Comparison of ENCODE assay signal across 12 cellular contexts in the genomic region with DNA sequence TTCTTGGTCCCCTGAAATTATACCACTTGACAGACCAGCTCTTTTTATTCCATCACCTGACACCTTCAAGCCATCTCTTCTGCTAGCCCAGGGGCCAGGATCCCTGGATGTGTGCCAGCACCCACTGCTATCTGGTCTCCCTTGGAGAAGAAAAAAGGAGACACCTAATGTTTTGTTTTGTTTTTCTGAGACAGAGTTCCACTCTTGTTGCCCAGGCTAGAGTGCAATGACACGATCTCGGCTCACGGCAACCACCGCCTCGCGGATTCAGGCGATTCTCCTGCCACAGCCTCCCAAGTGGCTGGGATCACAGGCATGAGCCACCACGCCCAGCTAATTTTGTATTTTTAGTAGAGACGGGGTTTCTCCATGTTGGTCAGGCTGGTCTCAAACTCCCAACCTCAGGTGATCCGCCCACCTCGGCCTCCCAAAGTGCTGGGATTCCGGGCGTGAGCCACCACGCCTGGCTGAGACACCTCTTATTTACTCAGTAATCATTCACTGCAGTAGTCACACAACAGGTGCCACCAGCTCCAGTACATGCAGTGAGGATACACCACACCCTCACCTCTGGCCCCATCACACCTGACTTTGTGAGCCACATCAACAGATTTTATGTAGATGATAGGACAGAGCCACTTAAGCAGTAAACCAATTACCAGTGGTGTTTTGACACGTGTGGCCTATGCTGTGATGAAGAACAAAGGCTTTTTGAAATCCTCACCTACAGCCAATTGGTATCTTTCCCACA. TPM values are rescaled to one million over a fixed set of nuclear protein-coding genes. Genes with fewer than 3 reads are reported as not detected.
DNase-seq lines count a peak whose midpoint lies in the region; ATAC-seq, FAIRE-seq and TF ChIP-seq lines count a peak whose summit lies in the region.
"Had no signal": no experiment of that assay in that cellular context is flagged by ENCODE, and none has a peak within 500 bp of the region (broad histone marks: within the 10 kb centered on the region; RNA-seq: fewer than 3 reads in every experiment).

No MANE protein-coding gene starts in this region.

- no peak overlapping the region for H2AFZ ChIP-seq in GM12878 (ENCODE audit: control insufficient read depth, low read depth, low read length)
- H2AFZ ChIP-seq in trophoblast cell (ENCODE audit: insufficient read depth, low read length, poor library complexity): no peak overlapping the region

- H4K12ac ChIP-seq in trophoblast cell (ENCODE audit: low read depth, low read length): no peak overlapping the region

- no peak overlapping the region for H4K8ac ChIP-seq in trophoblast cell (ENCODE audit: low read depth, low read length)

- no peaks in the 10 kb centered on the region for H3K27me3 Mint-ChIP-seq in CD8-positive, alpha-beta memory T cell
- H3K27me3 Mint-ChIP-seq in naive thymus-derived CD8-positive, alpha-beta T cell: no peaks in the 10 kb centered on the region

- peaks cover 3 to 41% (median 8%) of the 10 kb centered on the region in 3 donors for H3K36me3 Mint-ChIP-seq in CD8-positive, alpha-beta memory T cell
- peaks cover 4 to 39% (median 8%) of the 10 kb centered on the region in 3 donors for H3K36me3 Mint-ChIP-seq in naive thymus-derived CD8-positive, alpha-beta T cell

- H3K14ac ChIP-seq in trophoblast cell (ENCODE audit: low read length): no peak overlapping the region

- H3K9ac ChIP-seq in GM12878 (ENCODE audit: control insufficient read depth, insufficient read depth, low read length): no peak overlapping the region
- no peak overlapping the region for H3K9ac ChIP-seq in trophoblast cell (ENCODE audit: low read length)

- no peak for TF ChIP-seq RAD21 in GM12878 (IDR thresholded peaks at IDR 0.05; ENCODE audit: insufficient read depth, low read depth, low read length)

- no peak overlapping the region for H2BK5ac ChIP-seq in trophoblast cell (ENCODE audit: low read depth, low read length, poor library complexity)

- DNase-seq in CD8-positive, alpha-beta memory T cell: no peak
- peak; percentile 56 for DNase-seq in NCI-H146 (lab: John Stamatoyannopoulos, UW)
- no peak for DNase-seq in GM12878 (ENCODE audit: low read depth, low spot score)
- DNase-seq in naive thymus-derived CD8-positive, alpha-beta T cell: no peak
- DNase-seq in activated effector memory CD4-positive, alpha-beta T cell treated with Interleukin-2 at 50 U/mL for 16 hours: no peak
- DNase-seq in uterus: no peak
- DNase-seq in NCI-H128 (lab: John Stamatoyannopoulos, UW; ENCODE audit: unreplicated experiment): no peak
- no peak for DNase-seq in trophoblast cell
- DNase-seq: NCI-H2029 treated with DMSO at 0.1 percent for 48 hours had no signal

- H3K27ac ChIP-seq in CD8-positive, alpha-beta memory T cell (ENCODE audit: low read depth, low read length): no peak overlapping the region
- H3K27ac ChIP-seq in GM12878 (ENCODE audit: control insufficient read depth, insufficient read depth): no peak overlapping the region
- H3K27ac ChIP-seq in uterus: no peak overlapping the region
- H3K27ac ChIP-seq in trophoblast cell (ENCODE audit: low read depth, low read length): no peak overlapping the region
- H3K27ac ChIP-seq: SJSA1 had no signal

- no peak overlapping the region for H3K23ac ChIP-seq in trophoblast cell (ENCODE audit: low read length)

- TF ChIP-seq EP300 in GM12878 (IDR thresholded peaks at IDR 0.05; ENCODE audit: borderline replicate concordance in 1 of 2, control insufficient read depth in 1 of 2, low read depth in 2 of 2, low read length in 2 of 2): no peak

- TF ChIP-seq CTCF in GM12878 (IDR thresholded peaks at IDR 0.05 in 2 of 3, conservative IDR thresholded peaks at IDR 0.05 in 1 of 3; ENCODE audit: control insufficient read depth in 2 of 3, extremely low read depth in 1 of 3, insufficient read depth in 1 of 3, low read depth in 3 of 3, low read length in 3 of 3) (no peak), uterus (IDR thresholded peaks at IDR 0.05) (no peak)

- no peaks in the 10 kb centered on the region for H3K27me3 ChIP-seq in CD8-positive, alpha-beta memory T cell (ENCODE audit: insufficient read depth, low read length, poor library complexity, severe bottlenecking)
- H3K27me3 ChIP-seq in GM12878 (replicated peaks in 1 of 2; ENCODE audit: control insufficient read depth in 2 of 2, insufficient read depth in 2 of 2, low read length in 1 of 2) (no peaks in the 10 kb centered on the region), uterus (no peaks in the 10 kb centered on the region), trophoblast cell (ENCODE audit: insufficient read depth, low read length) (no peaks in the 10 kb centered on the region)
- H3K27me3 ChIP-seq: body of pancreas, SJSA1 had no signal

- CTCF ChIA-PET in CD8-positive, alpha-beta memory T cell (lab: Charles Lee): interaction anchor here (1.0 to 1.7 kb wide), 3 partner anchors 26 to 132 kb away, joined by 3 to 5 read pairs (median 4); no protein-coding TSS in a partner anchor
- CTCF ChIA-PET in GM12878 (lab: Yijun Ruan, JAX): interaction anchor here (1.7 kb wide), 1 partner anchor 131 kb away, joined by 7 read pairs; a partner anchor contains a TSS

- no peak overlapping the region for H3K4ac ChIP-seq in trophoblast cell (ENCODE audit: low read depth, low read length)

- H3K9me3 ChIP-seq in CD8-positive, alpha-beta memory T cell (ENCODE audit: low read length): no peaks in the 10 kb centered on the region
- H3K9me3 ChIP-seq in GM12878 (replicated peaks; ENCODE audit: control insufficient read depth, insufficient read depth, low read length): no peaks in the 10 kb centered on the region
- H3K9me3 ChIP-seq in uterus: no peaks in the 10 kb centered on the region
- H3K9me3 ChIP-seq in trophoblast cell (ENCODE audit: insufficient read depth, low read depth, low read length): no peaks in the 10 kb centered on the region
- H3K9me3 ChIP-seq: body of pancreas, SJSA1 had no signal

- intact Hi-C loops in GM12878 (cut with micrococcal nuclease; ENCODE audit: unreplicated experiment): no loop called here
- intact Hi-C loops in uterus (cut with DNase I; ENCODE audit: low total_unique reads): no loop called here

- no peaks in the 10 kb centered on the region for H4K20me1 ChIP-seq in GM12878 (ENCODE audit: control insufficient read depth, insufficient read depth)

- H3K27ac Mint-ChIP-seq in CD8-positive, alpha-beta memory T cell: peak overlapping the region; percentile 55 to 94 (median 87)
- peak overlapping the region in 8 of 10 donors; percentile 7 to 94 (median 80) for H3K27ac Mint-ChIP-seq in naive thymus-derived CD8-positive, alpha-beta T cell

- RAD21 ChIA-PET in GM12878 (lab: Charles Lee; ENCODE audit: unreplicated experiment): interaction anchor here (1.0 kb wide), 1 partner anchor 320 kb away, joined by 3 read pairs; no protein-coding TSS in a partner anchor

- H3K4me3 Mint-ChIP-seq in CD8-positive, alpha-beta memory T cell: peak overlapping the region in 2 of 7 donors; percentile 44 to 62
- peak overlapping the region in 2 of 10 donors; percentile 22 to 42 for H3K4me3 Mint-ChIP-seq in naive thymus-derived CD8-positive, alpha-beta T cell

- POLR2A ChIA-PET in CD8-positive, alpha-beta memory T cell (lab: Charles Lee): interaction anchor here (1.0 kb wide), 1 partner anchor 32 kb away, joined by 4 read pairs; no protein-coding TSS in a partner anchor
- POLR2A ChIA-PET in GM12878 (lab: Charles Lee): interaction anchor here (1.1 kb wide), 1 partner anchor 15 kb away, joined by 3 read pairs; no protein-coding TSS in a partner anchor
- POLR2A ChIA-PET in naive thymus-derived CD8-positive, alpha-beta T cell (lab: Charles Lee): interaction anchor here (1.1 to 1.6 kb wide), 2 partner anchors 18 to 41 kb away, joined by 3 to 5 read pairs; no protein-coding TSS in a partner anchor

- TF ChIP-seq POLR2A in GM12878 (IDR thresholded peaks at IDR 0.05; ENCODE audit: low read depth, low read length) (no peak), uterus (IDR thresholded peaks at IDR 0.05) (no peak)

- H3K79me2 ChIP-seq in GM12878 (ENCODE audit: control insufficient read depth, insufficient read depth, low read length) (no peaks in the 10 kb centered on the region), trophoblast cell (ENCODE audit: control insufficient read depth, insufficient read depth, low read length, poor library complexity) (no peaks in the 10 kb centered on the region)

- no peak overlapping the region for H3K4me2 ChIP-seq in GM12878 (ENCODE audit: control insufficient read depth, insufficient read depth)
- no peak overlapping the region for H3K4me2 ChIP-seq in trophoblast cell (ENCODE audit: low read length)

- H2BK120ac ChIP-seq in trophoblast cell (ENCODE audit: insufficient read depth, low read length, poor library complexity): no peak overlapping the region

- no peak for ATAC-seq in GM12878
- no peak for ATAC-seq in naive thymus-derived CD8-positive, alpha-beta T cell
- ATAC-seq: body of pancreas had no signal

- 96% methylated on average over 15 of the region's 15 CpGs for WGBS in GM12878 (ENCODE audit: insufficient coverage, insufficient replicate concordance, low lambda C conversion rate, missing lambda C conversion rate)
- no CpG with 5 or more reads among the region's 15 CpGs for WGBS in trophoblast cell (ENCODE audit: extremely low coverage, insufficient coverage, insufficient read length)

- no peaks in the 10 kb centered on the region for H3K9me3 Mint-ChIP-seq in CD8-positive, alpha-beta memory T cell
- H3K9me3 Mint-ChIP-seq in naive thymus-derived CD8-positive, alpha-beta T cell: no peaks in the 10 kb centered on the region

- in situ Hi-C loops in GM12878 (cut with MboI): no loop called here

- H3K79me1 ChIP-seq in trophoblast cell (ENCODE audit: low read length): peaks cover 1% of the 10 kb centered on the region

- H3K18ac ChIP-seq in trophoblast cell (ENCODE audit: low read length): no peak overlapping the region

- no TSS peak for BruUV-seq in GM12878 (replicated peaks; lab: Mats Ljungman, UMichigan)

- H3K4me1 Mint-ChIP-seq in CD8-positive, alpha-beta memory T cell: peaks cover 41 to 62% (median 45%) of the 10 kb centered on the region in 3 donors
- H3K4me1 Mint-ChIP-seq in naive thymus-derived CD8-positive, alpha-beta T cell: peaks cover 12 to 61% (median 27%) of the 10 kb centered on the region in 4 donors

- no peak overlapping the region for H2AK5ac ChIP-seq in trophoblast cell (ENCODE audit: low read length)

- H3K36me3 ChIP-seq in CD8-positive, alpha-beta memory T cell (ENCODE audit: insufficient read depth, low read length): peaks cover 3% of the 10 kb centered on the region
- H3K36me3 ChIP-seq in GM12878 (ENCODE audit: control insufficient read depth in 2 of 2, insufficient read depth in 2 of 2, low read length in 1 of 2) (peaks cover 8 to 17% of the 10 kb centered on the region in 2 experiments), uterus (no peaks in the 10 kb centered on the region), trophoblast cell (ENCODE audit: control insufficient read depth in 1 of 2, insufficient read depth in 2 of 2, low read length in 2 of 2) (peaks cover 2% of the 10 kb centered on the region in 2 experiments)

- no peak overlapping the region for H2BK12ac ChIP-seq in trophoblast cell (ENCODE audit: low read length)

- no peak overlapping the region for H3K4me3 ChIP-seq in CD8-positive, alpha-beta memory T cell (ENCODE audit: low read length)
- H3K4me3 ChIP-seq in GM12878 (no peak overlapping the region), uterus (no peak overlapping the region), trophoblast cell (ENCODE audit: low read depth, low read length) (no peak overlapping the region)
- H3K4me3 ChIP-seq: body of pancreas, SJSA1 had no signal

- SMC1A ChIA-PET in GM12878 (lab: Charles Lee; ENCODE audit: uncharacterized antibody, unreplicated experiment): interaction anchor here (0.7 to 1.5 kb wide), 4 partner anchors 18 to 98 kb away, joined by 3 read pairs; no protein-coding TSS in a partner anchor

- no peak overlapping the region for H4K91ac ChIP-seq in trophoblast cell (ENCODE audit: low read depth, low read length)

- H3K4me1 ChIP-seq in CD8-positive, alpha-beta memory T cell (ENCODE audit: insufficient read depth, low read length): peaks cover 19% of the 10 kb centered on the region
- no peaks in the 10 kb centered on the region for H3K4me1 ChIP-seq in GM12878 (ENCODE audit: control insufficient read depth, insufficient read depth, low read length)
- no peaks in the 10 kb centered on the region for H3K4me1 ChIP-seq in uterus
- H3K4me1 ChIP-seq in trophoblast cell (ENCODE audit: control insufficient read depth in 1 of 2, insufficient read depth in 2 of 2, low read length in 2 of 2): peaks cover 2 to 5% of the 10 kb centered on the region in 2 experiments
- H3K4me1 ChIP-seq: body of pancreas had no signal

- FAIRE-seq in GM12878 (lab: Jason Lieb, UNC): no peak
- FAIRE-seq: endometrium had no signal

RNA-seq across cellular contexts. Expression of a gene that starts 42.8 kb away (rescaled TPM):
- total RNA-seq in CD8-positive, alpha-beta memory T cell: 100 to 1,000 TPM; 428 to 434 TPM
- 161 TPM for polyA plus RNA-seq in CD8-positive, alpha-beta memory T cell
- total RNA-seq in GM12878 (2013; cell fraction: nucleolus; rRNA removed): 26.7 and 27.7 TPM in 2 replicates
- total RNA-seq in GM12878 (2014; rRNA removed) (64.0 and 84.2 TPM in 2 replicates), GM12878 (2014; rRNA removed; fragmentation: Illumina TruSeq; extraction: Trizol) (45.5 and 47.3 TPM in 2 replicates), GM12878 (2021) (494 and 497 TPM in 2 replicates), uterus (100 to 1,000 TPM in 2 of 4 donors, 10 to 100 TPM in 2; 55.5 to 294 (median 101) TPM)
- 211 TPM for polyA plus RNA-seq in GM12878 (2011; ENCODE audit: low read depth)
- polyA plus RNA-seq in GM12878 (2011; rRNA removed) (83.5 and 121 TPM in 2 replicates), GM12878 (2014; fragmentation: Illumina TruSeq; extraction: Trizol) (304 and 338 TPM in 2 replicates), GM12878 (2014; fragmentation: Nextera tagmentation; extraction: Ambion mirVana) (10 to 100 TPM; 24.4 to 28.9 TPM), GM12878 (2014; rRNA removed) (221 and 272 TPM in 2 replicates), GM12878 (2016; fragmentation: Nextera tagmentation; extraction: Ambion mirVana) (100 to 1,000 TPM; 138 to 259 TPM)
- 149 and 196 TPM in 2 replicates for polyA plus RNA-seq in GM12878 (2011; cell fraction: cytosol; rRNA removed)
- 123 and 173 TPM in 2 replicates for polyA plus RNA-seq in GM12878 (2011; cell fraction: nucleus; rRNA removed)
- 433 and 458 TPM in 2 replicates for polyA plus RNA-seq in GM12878 (2012)
- polyA minus RNA-seq in GM12878 (2011; rRNA and poly(A)+ RNA removed): 85.5 and 116 TPM in 2 replicates
- polyA minus RNA-seq in GM12878 (2011; cell fraction: cytosol; rRNA and poly(A)+ RNA removed): 83.9 and 87.5 TPM in 2 replicates
- 37.4 and 58.0 TPM in 2 replicates for polyA minus RNA-seq in GM12878 (2011; cell fraction: nucleus; rRNA and poly(A)+ RNA removed)
- total RNA-seq in naive thymus-derived CD8-positive, alpha-beta T cell: 100 to 1,000 TPM; 386 to 393 TPM
- 100 to 1,000 TPM; 159 to 218 (median 195) TPM for polyA plus RNA-seq in naive thymus-derived CD8-positive, alpha-beta T cell
- polyA plus RNA-seq in trophoblast cell (2013): 407 and 419 TPM in 2 replicates
